ENCODE assay signal across 22 cellular contexts in genomic region chrX:11040976-11041375, GRCh38.
"Had no signal": no experiment of that assay in that cellular context is flagged by ENCODE, and none has a peak within 500 bp of the region (broad histone marks: within the 10 kb centered on the region; RNA-seq: fewer than 3 reads in every experiment).

No MANE protein-coding gene starts in this region.

- H3K9me3 Mint-ChIP-seq: natural killer cell treated with Interleukin-12 subunit alpha and Interleukin-12 subunit beta and Interleukin-15 and Interleukin-18, amount 100 ng/mL, for 72 hours; stimulated activated memory B cell treated with anti-CD40 and anti-IgM and Interleukin-4, amounts not matched to agents 10 μg/mL and 1 μg/mL and 100 μg/mL, for 72 hours; stimulated activated naive CD8-positive, alpha-beta T cell treated with anti-CD3 and anti-CD28 coated beads, Interleukin-15, amount 100 ng/mL, for 72 hours had no signal

- H3K36me3 Mint-ChIP-seq: mesothelial cell of epicardium; natural killer cell treated with Interleukin-12 subunit alpha and Interleukin-12 subunit beta and Interleukin-15 and Interleukin-18, amount 100 ng/mL, for 72 hours; stimulated activated memory B cell treated with anti-CD40 and anti-IgM and Interleukin-4, amounts not matched to agents 10 μg/mL and 1 μg/mL and 100 μg/mL, for 72 hours; type B pancreatic cell had no signal

- H3K4me3 ChIP-seq: left ventricle myocardium inferior, lung, ovary, right atrium auricular region, right lobe of liver, smooth muscle cell, tibial nerve, vagina had no signal

- H3K27me3 ChIP-seq: ovary, right atrium auricular region, right lobe of liver, tibial nerve, vagina had no signal

- H3K4me1 Mint-ChIP-seq: mesothelial cell of epicardium; naive thymus-derived CD4-positive, alpha-beta T cell; stimulated activated memory B cell treated with anti-CD40 and anti-IgM and Interleukin-4, amounts not matched to agents 10 μg/mL and 1 μg/mL and 100 μg/mL, for 72 hours; stimulated activated naive CD8-positive, alpha-beta T cell treated with anti-CD3 and anti-CD28 coated beads, Interleukin-15, amount 100 ng/mL, for 72 hours had no signal

- H3K27me3 Mint-ChIP-seq: naive thymus-derived CD4-positive, alpha-beta T cell; natural killer cell treated with Interleukin-12 subunit alpha and Interleukin-12 subunit beta and Interleukin-15 and Interleukin-18, amount 100 ng/mL, for 72 hours; progenitor cell of endocrine pancreas; stimulated activated memory B cell treated with anti-CD40 and anti-IgM and Interleukin-4, amounts not matched to agents 10 μg/mL and 1 μg/mL and 100 μg/mL, for 72 hours; stimulated activated naive CD8-positive, alpha-beta T cell treated with anti-CD3 and anti-CD28 coated beads, Interleukin-15, amount 100 ng/mL, for 72 hours; type B pancreatic cell had no signal

- ATAC-seq: naive thymus-derived CD4-positive, alpha-beta T cell; natural killer cell treated with Interleukin-12 subunit alpha and Interleukin-12 subunit beta and Interleukin-15 and Interleukin-18, amount 100 ng/mL, for 72 hours; right lobe of liver; stimulated activated memory B cell treated with anti-CD40 and anti-IgM and Interleukin-4, amounts not matched to agents 10 μg/mL and 1 μg/mL and 100 μg/mL, for 72 hours; stimulated activated naive CD8-positive, alpha-beta T cell treated with anti-CD3 and anti-CD28 coated beads, Interleukin-15, amount 100 ng/mL, for 72 hours had no signal

- H3K27ac Mint-ChIP-seq: mesothelial cell of epicardium; naive thymus-derived CD4-positive, alpha-beta T cell; natural killer cell treated with Interleukin-12 subunit alpha and Interleukin-12 subunit beta and Interleukin-15 and Interleukin-18, amount 100 ng/mL, for 72 hours; progenitor cell of endocrine pancreas; stimulated activated memory B cell treated with anti-CD40 and anti-IgM and Interleukin-4, amounts not matched to agents 10 μg/mL and 1 μg/mL and 100 μg/mL, for 72 hours; stimulated activated naive CD8-positive, alpha-beta T cell treated with anti-CD3 and anti-CD28 coated beads, Interleukin-15, amount 100 ng/mL, for 72 hours; type B pancreatic cell had no signal

- H3K4me1 ChIP-seq: left ventricle myocardium inferior, right atrium auricular region, right lobe of liver, tibial nerve, vagina had no signal

- H3K9me3 ChIP-seq: ovary, vagina had no signal

- DNase-seq: islet precursor cell; left ventricle myocardium inferior; naive thymus-derived CD4-positive, alpha-beta T cell; ovary; right lobe of liver; stimulated activated CD4-positive, alpha-beta T cell treated with anti-CD3 and anti-CD28 coated beads, Interleukin-1b, Interleukin-23, amount 100 ng/mL, for 48 hours; stimulated activated CD4-positive, alpha-beta T cell treated with anti-CD3 and anti-CD28 coated beads, Interleukin-2, amount 100 ng/mL, for 48 hours; stimulated activated CD4-positive, alpha-beta T cell treated with anti-CD3 and anti-CD28 coated beads, Interleukin-4, amount 100 ng/mL, for 4 hours; stimulated activated CD8-positive, alpha-beta memory T cell treated with anti-CD3 and anti-CD28 coated beads, Interleukin-4, amount 100 ng/mL, for 48 hours; stimulated activated naive CD4-positive, alpha-beta T cell treated with Interleukin-2 at 50 U/mL for 16 hours; stimulated activated naive CD8-positive, alpha-beta T cell treated with anti-CD3 and anti-CD28 coated beads, Interleukin-15, amount 100 ng/mL, for 72 hours; substantia nigra had no signal

- H3K4me3 Mint-ChIP-seq: mesothelial cell of epicardium; naive thymus-derived CD4-positive, alpha-beta T cell; natural killer cell treated with Interleukin-12 subunit alpha and Interleukin-12 subunit beta and Interleukin-15 and Interleukin-18, amount 100 ng/mL, for 72 hours; stimulated activated memory B cell treated with anti-CD40 and anti-IgM and Interleukin-4, amounts not matched to agents 10 μg/mL and 1 μg/mL and 100 μg/mL, for 72 hours; stimulated activated naive CD8-positive, alpha-beta T cell treated with anti-CD3 and anti-CD28 coated beads, Interleukin-15, amount 100 ng/mL, for 72 hours; type B pancreatic cell had no signal

- H3K36me3 ChIP-seq: left ventricle myocardium inferior, ovary, right atrium auricular region, right lobe of liver, tibial nerve, vagina had no signal
